In the genomic region with DNA sequence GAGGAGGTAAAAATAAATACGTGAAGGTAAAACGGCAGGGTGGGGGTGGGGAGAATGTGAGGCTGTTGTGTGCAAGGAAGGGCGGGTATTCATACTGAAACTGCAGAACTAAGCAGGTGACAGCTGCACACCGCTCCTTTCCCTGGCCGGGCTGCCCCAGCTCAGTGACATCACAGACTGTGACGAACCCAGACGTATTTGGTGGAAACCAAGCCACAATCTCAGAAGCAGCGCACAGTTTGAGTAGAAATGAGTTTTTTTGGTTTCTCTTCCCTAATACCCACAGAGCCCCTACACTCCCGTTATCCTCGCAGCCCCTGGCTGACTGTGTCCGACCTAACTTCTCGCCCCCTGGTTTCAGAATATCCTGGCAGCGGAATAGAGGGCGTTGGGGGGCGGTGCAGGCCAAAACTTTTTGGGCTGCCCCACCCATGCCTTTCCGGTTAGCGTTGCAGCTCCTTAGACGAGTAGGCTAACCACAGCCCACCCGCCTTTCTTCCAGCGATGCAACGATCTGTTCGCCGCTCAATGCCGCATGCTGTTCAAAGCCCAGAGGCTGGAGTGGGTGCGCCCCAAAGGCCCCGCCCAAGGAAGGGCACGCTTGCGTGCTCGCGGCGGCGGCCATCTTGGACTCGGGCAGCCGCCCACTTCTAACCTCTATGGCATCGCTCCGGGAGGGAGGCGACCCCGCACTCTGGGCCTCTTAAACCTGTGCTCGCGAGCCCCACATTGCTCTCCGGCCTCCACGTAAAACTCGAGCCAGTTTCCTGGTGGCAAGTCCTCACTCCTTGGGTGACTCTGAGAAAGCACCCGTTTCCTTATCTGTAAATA, we compare ENCODE assay signal across 8 cellular contexts. TPM values are rescaled to one million over a fixed set of nuclear protein-coding genes. Genes with fewer than 3 reads are reported as not detected.
A peak's percentile ranks its signal among the peaks of the same experiment; 100 is the strongest.
DNase-seq lines count a peak whose midpoint lies in the region; ATAC-seq lines count a peak whose summit lies in the region.

No MANE protein-coding gene starts in this region.

- H3K4me1 Mint-ChIP-seq in activated T-cell treated with anti-CD3 and anti-CD28 coated beads, Interleukin-2, amount 50 U/mL, for 24 hours (ENCODE audit: low read depth): peaks cover 47% of the 10 kb centered on the region

- H3K4me3 Mint-ChIP-seq in activated T-cell treated with anti-CD3 and anti-CD28 coated beads, Interleukin-2, amount 50 U/mL, for 24 hours: peak overlapping the region; percentile 81

- H3K27ac Mint-ChIP-seq in activated T-cell treated with anti-CD3 and anti-CD28 coated beads, Interleukin-2, amount 50 U/mL, for 24 hours: peak overlapping the region; percentile 99

- DNase-seq in DMS 273 treated with DMSO at 0.1 percent for 48 hours (lab: John Stamatoyannopoulos, UW) (peak; percentile 60), HuH-7 (ENCODE audit: low spot score) (peak; percentile 69), OCI-M2 (lab: John Stamatoyannopoulos, UW; ENCODE audit: unreplicated experiment) (peak; percentile 71), myocyte (ENCODE audit: low read depth) (peak; percentile 85)
- DNase-seq in activated T-cell treated with anti-CD3 and anti-CD28 coated beads, Interleukin-2, amount 50 U/mL, for 24 hours: peak; percentile 92
- DNase-seq in stimulated activated CD8-positive, alpha-beta memory T cell treated with anti-CD3 and anti-CD28 coated beads, Interleukin-7, amount 100 ng/mL, for 48 hours (ENCODE audit: extremely low read depth in 1 of 2, low read depth in 1 of 2): peak; percentile 87 to 97

- ATAC-seq in GM21526 (IDR thresholded peaks at IDR 0.05; ENCODE audit: low FRiP score, unreplicated experiment): peak; percentile 77
- ATAC-seq in esophagus mucosa: peak; percentile 85

- no peaks in the 10 kb centered on the region for H3K9me3 Mint-ChIP-seq in activated T-cell treated with anti-CD3 and anti-CD28 coated beads, Interleukin-2, amount 50 U/mL, for 24 hours

- no peaks in the 10 kb centered on the region for H3K27me3 Mint-ChIP-seq in activated T-cell treated with anti-CD3 and anti-CD28 coated beads, Interleukin-2, amount 50 U/mL, for 24 hours

- peaks cover 61% of the 10 kb centered on the region for H3K36me3 Mint-ChIP-seq in activated T-cell treated with anti-CD3 and anti-CD28 coated beads, Interleukin-2, amount 50 U/mL, for 24 hours (ENCODE audit: low read depth)

RNA-seq across cellular contexts. Expression of gene BAK1, which starts 9.1 kb away (rescaled TPM):
- 33.5 TPM for total RNA-seq in esophagus mucosa
- total RNA-seq in myocyte: 23.9 and 27.3 TPM in 2 replicates
- polyA plus RNA-seq in myocyte (2012): 41.2 TPM

RNA-seq across cellular contexts. Expression of gene ITPR3, which starts 50.1 kb away (rescaled TPM):
- total RNA-seq in esophagus mucosa (23.7 TPM), myocyte (15.7 and 17.3 TPM in 2 replicates)
- polyA plus RNA-seq in myocyte (2012): 87.4 TPM

Comparison
In these comparisons a context has a peak if more than half of its experiments do, and no peak if none do; other contexts are left out.
1. Peak in every context shown above with its lines: DNase-seq and ATAC-seq.